Comparison of ENCODE assay signal across 1 cellular context in the genomic region with DNA sequence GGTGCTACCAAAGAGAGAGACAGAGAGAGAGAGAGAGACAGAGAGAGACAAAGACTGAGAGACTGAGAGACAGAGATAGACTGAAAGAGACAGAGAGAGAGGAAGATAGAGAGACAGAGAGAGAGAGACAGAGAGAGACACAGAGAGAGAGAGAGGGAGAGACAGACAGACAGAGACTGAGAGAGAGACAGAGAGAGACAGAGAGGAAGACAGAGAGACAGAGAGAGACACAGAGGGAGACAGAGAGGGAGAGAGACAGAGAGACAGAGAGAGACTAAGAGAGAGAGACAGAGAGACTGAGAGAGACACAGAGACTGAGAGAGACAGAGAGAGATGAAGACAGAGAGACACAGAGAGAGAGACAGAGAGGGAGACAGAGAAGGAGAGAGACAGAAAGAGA.
TF ChIP-seq lines count a peak whose summit lies in the region.

No MANE protein-coding gene starts in this region.

TF ChIP-seq in GM12878, 131 proteins besides CTCF, POLR2A, EP300 and RAD21:
- TF ChIP-seq ZZZ3 (IDR thresholded peaks at IDR 0.05; ENCODE audit: control insufficient read depth, insufficient read length, low read depth) (no peak), YBX1 (IDR thresholded peaks at IDR 0.05) (0 out of 2 replicates have a peak, but pooled peaks have one; percentile 39), HDGF (IDR thresholded peaks at IDR 0.05) (peak; percentile 55; the same call in 1 of the 2 replicates)
